In genomic region chr2:181750305-181750704, GRCh38 we compare ENCODE assay signal across 1 cellular context.
TF ChIP-seq lines count a peak whose summit lies in the region.

No MANE protein-coding gene starts in this region.

TF ChIP-seq in HepG2, 621 proteins besides CTCF, POLR2A, EP300 and RAD21 (continued from another document):
- TF ChIP-seq KIAA2018 (CRISPR knock-in tag; IDR thresholded peaks at IDR 0.05; ENCODE audit: borderline replicate concordance): no peak
- TF ChIP-seq CREB1 (IDR thresholded peaks at IDR 0.05): no peak
- TF ChIP-seq CREB1 (CRISPR knock-in tag; IDR thresholded peaks at IDR 0.05): no peak
- TF ChIP-seq KAT8 (CRISPR knock-in tag; IDR thresholded peaks at IDR 0.05): no peak
